25 cellular contexts compared by ENCODE assay signal in the genomic region with DNA sequence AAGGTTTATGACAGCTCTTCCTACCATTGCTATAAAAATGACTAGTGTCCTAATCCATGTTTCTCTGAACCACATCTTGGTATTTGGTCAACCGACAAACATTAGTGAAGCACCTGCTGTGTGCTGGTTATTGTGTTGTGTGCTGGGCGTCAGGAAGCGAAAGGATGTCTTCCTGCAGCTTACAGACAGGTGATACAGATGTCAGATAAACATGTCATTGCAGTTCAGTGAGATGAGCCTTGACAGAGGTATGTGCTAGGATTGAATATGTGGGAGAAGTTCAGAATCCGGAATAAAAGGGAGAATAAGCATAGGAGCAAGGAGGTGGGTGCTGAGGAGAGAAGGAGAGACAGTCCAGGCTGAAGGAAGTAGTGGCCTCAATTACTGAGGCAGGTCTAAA.
"Had no signal": no experiment of that assay in that cellular context is flagged by ENCODE, and none has a peak within 500 bp of the region (broad histone marks: within the 10 kb centered on the region; RNA-seq: fewer than 3 reads in every experiment).

No MANE protein-coding gene starts in this region.

- H3K9me3 ChIP-seq: left lung, lower lobe of right lung, mucosa of descending colon, pancreas, prostate gland, tibial nerve, uterus had no signal

- ATAC-seq: left colon; left lung; lower lobe of right lung; mucosa of descending colon; naive thymus-derived CD4-positive, alpha-beta T cell; natural killer cell treated with Interleukin-12 subunit alpha and Interleukin-12 subunit beta and Interleukin-15 and Interleukin-18, amount 100 ng/mL, for 72 hours; pancreas; sciatic nerve; stimulated activated naive CD8-positive, alpha-beta T cell treated with anti-CD3 and anti-CD28 coated beads, Interleukin-15, amount 100 ng/mL, for 72 hours had no signal

- H3K27ac ChIP-seq: left lung, lower lobe of right lung, pancreas, prostate gland, skin epidermis, tibial nerve, uterus had no signal

- H3K27me3 ChIP-seq: left lung, pancreas, tibial nerve, uterus had no signal

- FAIRE-seq: islet of Langerhans, kidney, pancreas had no signal

- H3K4me3 ChIP-seq: left lung, lower lobe of right lung, mucosa of descending colon, pancreas, prostate gland, skin epidermis, tibial nerve, uterus had no signal

- H3K36me3 ChIP-seq: left lung, lower lobe of right lung, pancreas, prostate gland, tibial nerve, uterus had no signal

- DNase-seq: hypothalamus; immature natural killer cell; kidney; left colon; left lung; lower lobe of right lung; midbrain; mucosa of descending colon; naive thymus-derived CD4-positive, alpha-beta T cell; nucleus accumbens; pancreas; posterior cingulate gyrus; retina; right cardiac atrium; stimulated activated CD4-positive, alpha-beta T cell treated with anti-CD3 and anti-CD28 coated beads, Interleukin-4, amount 100 ng/mL, for 24 hours; stimulated activated naive CD4-positive, alpha-beta T cell treated with Interleukin-2 at 50 U/mL for 16 hours; stimulated activated naive CD8-positive, alpha-beta T cell treated with anti-CD3 and anti-CD28 coated beads, Interleukin-15, amount 100 ng/mL, for 72 hours; substantia nigra; uterus had no signal
